Comparison of ENCODE assay signal across 21 cellular contexts in genomic region chr5:140284013-140284412, GRCh38.
"Had no signal": no experiment of that assay in that cellular context is flagged by ENCODE, and none has a peak within 500 bp of the region (broad histone marks: within the 10 kb centered on the region; RNA-seq: fewer than 3 reads in every experiment).

No MANE protein-coding gene starts in this region.

- H3K4me3 ChIP-seq: breast epithelium, right atrium auricular region had no signal

- ATAC-seq: stimulated activated naive CD8-positive, alpha-beta T cell treated with anti-CD3 and anti-CD28 coated beads, Interleukin-15, Interleukin-2, amounts not matched to agents 100 U/mL and 50 U/mL, for 24 hours had no signal

- H3K27ac ChIP-seq: breast epithelium, right atrium auricular region, tibial nerve had no signal

- H3K27ac Mint-ChIP-seq: activated naive CD4-positive, alpha-beta T cell treated with anti-CD3 and anti-CD28 coated beads, Interleukin-2, amount 50 U/mL, for 24 hours; progenitor cell of endocrine pancreas had no signal

- H3K27me3 Mint-ChIP-seq: activated naive CD4-positive, alpha-beta T cell treated with anti-CD3 and anti-CD28 coated beads, Interleukin-2, amount 50 U/mL, for 24 hours; progenitor cell of endocrine pancreas had no signal

- H3K9me3 Mint-ChIP-seq: activated naive CD4-positive, alpha-beta T cell treated with anti-CD3 and anti-CD28 coated beads, Interleukin-2, amount 50 U/mL, for 24 hours had no signal

- FAIRE-seq: astrocyte, endometrium, keratinocyte, urothelium cell line had no signal

- H3K27me3 ChIP-seq: breast epithelium, right atrium auricular region, tibial nerve had no signal

- DNase-seq: activated CD4-positive, alpha-beta T cell treated with anti-CD3 and anti-CD28 coated beads, Interleukin-2, amount 50 U/mL, for 1 hour; activated CD4-positive, CD25-positive, alpha-beta regulatory T cell treated with anti-CD3 and anti-CD28 coated beads, Interleukin-2, amount 50 U/mL, for 72 hours; activated CD8-positive, alpha-beta memory T cell treated with anti-CD3 and anti-CD28 coated beads, Interleukin-2, amount 50 U/mL, for 4 hours; activated effector memory CD4-positive, alpha-beta T cell treated with anti-CD3 and anti-CD28 coated beads, Interleukin-2, amount 50 U/mL, for 16 hours; activated T-cell treated with anti-CD3 and anti-CD28 coated beads, Interleukin-2, amount 50 U/mL, for 48 hours; cerebellar nuclear complex; cortex of kidney; erythroblast; foreskin melanocyte; stimulated activated CD4-positive, alpha-beta T cell treated with anti-CD3 and anti-CD28 coated beads, Interleukin-2, amount 100 ng/mL, for 24 hours; stimulated activated naive CD8-positive, alpha-beta T cell treated with anti-CD3 and anti-CD28 coated beads, Interleukin-15, Interleukin-2, amounts not matched to agents 100 U/mL and 50 U/mL, for 24 hours; substantia nigra had no signal

- H3K36me3 ChIP-seq: breast epithelium, right atrium auricular region, tibial nerve had no signal

- H3K9me3 ChIP-seq: breast epithelium, right atrium auricular region, tibial nerve had no signal

- H3K4me3 Mint-ChIP-seq: activated naive CD4-positive, alpha-beta T cell treated with anti-CD3 and anti-CD28 coated beads, Interleukin-2, amount 50 U/mL, for 24 hours had no signal

- H3K4me1 ChIP-seq: breast epithelium had no signal
